ENCODE assay signal across 31 cellular contexts in the genomic region with DNA sequence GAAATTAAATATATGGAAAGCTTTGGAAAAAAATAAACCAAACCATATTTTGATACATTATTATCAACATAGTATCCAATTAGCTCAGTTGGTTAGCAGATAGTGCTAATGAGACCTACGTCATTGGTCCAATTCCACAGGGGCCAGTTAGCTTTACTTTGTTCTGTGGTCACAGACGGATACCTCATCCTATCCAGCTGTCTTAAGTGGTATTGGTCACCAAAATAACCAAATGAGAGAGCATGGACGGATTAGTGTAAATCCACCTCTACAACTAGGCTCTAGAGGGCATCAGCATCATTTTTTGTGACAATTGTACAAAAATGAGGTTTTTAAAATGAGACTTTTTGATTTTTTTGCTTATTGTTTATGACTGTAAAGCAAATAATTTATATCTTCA.
DNase-seq lines count a peak whose midpoint lies in the region; ATAC-seq and TF ChIP-seq lines count a peak whose summit lies in the region.
"Had no signal": no experiment of that assay in that cellular context is flagged by ENCODE, and none has a peak within 500 bp of the region (broad histone marks: within the 10 kb centered on the region; RNA-seq: fewer than 3 reads in every experiment).

No MANE protein-coding gene starts in this region.

- no peak overlapping the region for H3K27ac ChIP-seq in osteoblast (ENCODE audit: low read depth, low read length)
- H3K27ac ChIP-seq: colonic mucosa, GM23248, neutrophil, PC-9, prostate gland, testis had no signal

- H3K79me2 ChIP-seq in osteoblast (ENCODE audit: insufficient read depth, low read length) = no peaks in the 10 kb centered on the region

- no peak overlapping the region for H2AFZ ChIP-seq in osteoblast (ENCODE audit: low read length)
- H2AFZ ChIP-seq: GM23248, PC-9 had no signal

- POLR2A ChIA-PET in WTC11 (lab: Charles Lee) = no interaction called here

- DNase-seq in HCEC 1CT (peak; percentile 16), NAMALWA (ENCODE audit: low spot score) (peak; percentile 13), WTC11 (ENCODE audit: low spot score) (no peak), osteoblast (ENCODE audit: insufficient read length, low spot score, missing footprints) (no peak), NCI-H1694 (lab: John Stamatoyannopoulos, UW) (no peak), pons (ENCODE audit: low spot score) (no peak)
- no peak for DNase-seq in activated naive CD4-positive, alpha-beta T cell (lab: John Stamatoyannopoulos, UW)
- DNase-seq: activated CD4-positive, alpha-beta memory T cell treated with anti-CD3 and anti-CD28 coated beads for 36 hours; activated CD8-positive, alpha-beta memory T cell treated with anti-CD3 and anti-CD28 coated beads, Interleukin-2, amount 50 U/mL, for 4 hours; activated naive CD4-positive, alpha-beta T cell treated with anti-CD3 and anti-CD28 coated beads, Interleukin-2, amount 10 ng/mL, durations not matched to agents 7 days and 5 days; amniotic stem cell; CD4-positive, alpha-beta T cell; colonic mucosa; effector memory CD4-positive, alpha-beta T cell; EL; erythroblast; GM23248; hippocampal formation; IMR-90; NCI-H1417; NCI-H2081; NCI-H2227 treated with DMSO at 0.1 percent for 48 hours; PC-9; SIG-M5; stimulated activated naive CD4-positive, alpha-beta T cell treated with Interleukin-2 at 50 U/mL for 16 hours; testis had no signal

- no peaks in the 10 kb centered on the region for H3K36me3 Mint-ChIP-seq in WTC11
- H3K36me3 Mint-ChIP-seq: activated CD4-positive, alpha-beta memory T cell treated with anti-CD3 and anti-CD28 coated beads for 36 hours; activated naive CD4-positive, alpha-beta T cell treated with anti-CD3 and anti-CD28 coated beads, Interleukin-2, amount 10 ng/mL, durations not matched to agents 7 days and 5 days; memory B cell had no signal

- H3K4me2 ChIP-seq in osteoblast (ENCODE audit: insufficient read depth, low read length) = no peak overlapping the region
- H3K4me2 ChIP-seq: PC-9 had no signal

- H3K36me3 ChIP-seq in osteoblast (ENCODE audit: insufficient read depth, low read length) = no peaks in the 10 kb centered on the region
- H3K36me3 ChIP-seq: colonic mucosa, neutrophil, prostate gland had no signal

- H3K27me3 ChIP-seq in osteoblast (ENCODE audit: insufficient read depth, low read length) = no peaks in the 10 kb centered on the region
- H3K27me3 ChIP-seq: colonic mucosa, neutrophil, testis had no signal

- no peaks in the 10 kb centered on the region for H3K9me3 ChIP-seq in osteoblast (ENCODE audit: low read depth, low read length)
- H3K9me3 ChIP-seq: colonic mucosa, neutrophil, prostate gland, testis had no signal

- H3K27ac Mint-ChIP-seq in WTC11 = no peak overlapping the region
- H3K27ac Mint-ChIP-seq: activated CD4-positive, alpha-beta memory T cell treated with anti-CD3 and anti-CD28 coated beads for 36 hours; activated naive CD4-positive, alpha-beta T cell treated with anti-CD3 and anti-CD28 coated beads, Interleukin-2, amount 10 ng/mL, durations not matched to agents 7 days and 5 days; activated T-helper 1 cell treated with anti-CD3 and anti-CD28 coated beads, Interleukin-12 subunit alpha, Interleukin-12 subunit beta, Interleukin-2, Interleukin-4 antibody, amounts not matched to agents 30 ng/mL and 10 ng/mL and 1 ng/mL, durations not matched to agents 14 hours and 24 hours and 36 hours; CD4-positive, alpha-beta T cell; memory B cell had no signal

- H3K9me3 Mint-ChIP-seq in WTC11 = no peaks in the 10 kb centered on the region
- H3K9me3 Mint-ChIP-seq: activated CD4-positive, alpha-beta memory T cell treated with anti-CD3 and anti-CD28 coated beads for 36 hours; activated naive CD4-positive, alpha-beta T cell treated with anti-CD3 and anti-CD28 coated beads, Interleukin-2, amount 10 ng/mL, durations not matched to agents 7 days and 5 days; activated T-helper 1 cell treated with anti-CD3 and anti-CD28 coated beads, Interleukin-12 subunit alpha, Interleukin-12 subunit beta, Interleukin-2, Interleukin-4 antibody, amounts not matched to agents 30 ng/mL and 10 ng/mL and 1 ng/mL, durations not matched to agents 14 hours and 24 hours and 36 hours; CD4-positive, alpha-beta T cell; memory B cell had no signal

- H3K4me3 Mint-ChIP-seq in WTC11 = no peak overlapping the region
- H3K4me3 Mint-ChIP-seq: activated CD4-positive, alpha-beta memory T cell treated with anti-CD3 and anti-CD28 coated beads for 36 hours; activated naive CD4-positive, alpha-beta T cell treated with anti-CD3 and anti-CD28 coated beads, Interleukin-2, amount 10 ng/mL, durations not matched to agents 7 days and 5 days; activated T-helper 1 cell treated with anti-CD3 and anti-CD28 coated beads, Interleukin-12 subunit alpha, Interleukin-12 subunit beta, Interleukin-2, Interleukin-4 antibody, amounts not matched to agents 30 ng/mL and 10 ng/mL and 1 ng/mL, durations not matched to agents 14 hours and 24 hours and 36 hours; CD4-positive, alpha-beta T cell; memory B cell had no signal

- H3K4me1 ChIP-seq in osteoblast (ENCODE audit: insufficient read depth, low read length) = no peaks in the 10 kb centered on the region
- H3K4me1 ChIP-seq: colonic mucosa, prostate gland, testis had no signal

- H3K4me1 Mint-ChIP-seq in WTC11 = peaks cover 27% of the 10 kb centered on the region
- H3K4me1 Mint-ChIP-seq: activated naive CD4-positive, alpha-beta T cell treated with anti-CD3 and anti-CD28 coated beads, Interleukin-2, amount 10 ng/mL, durations not matched to agents 7 days and 5 days; memory B cell had no signal

- no peaks in the 10 kb centered on the region for H4K20me1 ChIP-seq in osteoblast (ENCODE audit: insufficient read depth, low read length)

- peak; percentile 24; the same call in 1 of the 2 replicates for ATAC-seq in WTC11
- ATAC-seq: activated CD4-positive, CD25-positive, alpha-beta regulatory T cell treated with anti-CD3 and anti-CD28 coated beads, Interleukin-2, amount 50 U/mL, for 24 hours had no signal

- H3K27me3 Mint-ChIP-seq in WTC11 (ENCODE audit: low read depth) = no peaks in the 10 kb centered on the region
- H3K27me3 Mint-ChIP-seq: activated CD4-positive, alpha-beta memory T cell treated with anti-CD3 and anti-CD28 coated beads for 36 hours; activated naive CD4-positive, alpha-beta T cell treated with anti-CD3 and anti-CD28 coated beads, Interleukin-2, amount 10 ng/mL, durations not matched to agents 7 days and 5 days; CD4-positive, alpha-beta T cell had no signal

- CTCF ChIA-PET in WTC11 (lab: Charles Lee) = no interaction called here

- H3K4me3 ChIP-seq in osteoblast (ENCODE audit: insufficient read depth, low read length) = no peak overlapping the region
- H3K4me3 ChIP-seq: colonic mucosa, GM23248, PC-9, prostate gland, testis had no signal

- TF ChIP-seq CTCF in WTC11 (IDR thresholded peaks at IDR 0.05) (no peak), osteoblast (IDR thresholded peaks at IDR 0.05; ENCODE audit: extremely low read depth, low read depth, low read length) (peak; percentile 12)

TF ChIP-seq in WTC11, 78 proteins besides CTCF, POLR2A, EP300 and RAD21 (continues in another document):
- TF ChIP-seq, protein P1, sequence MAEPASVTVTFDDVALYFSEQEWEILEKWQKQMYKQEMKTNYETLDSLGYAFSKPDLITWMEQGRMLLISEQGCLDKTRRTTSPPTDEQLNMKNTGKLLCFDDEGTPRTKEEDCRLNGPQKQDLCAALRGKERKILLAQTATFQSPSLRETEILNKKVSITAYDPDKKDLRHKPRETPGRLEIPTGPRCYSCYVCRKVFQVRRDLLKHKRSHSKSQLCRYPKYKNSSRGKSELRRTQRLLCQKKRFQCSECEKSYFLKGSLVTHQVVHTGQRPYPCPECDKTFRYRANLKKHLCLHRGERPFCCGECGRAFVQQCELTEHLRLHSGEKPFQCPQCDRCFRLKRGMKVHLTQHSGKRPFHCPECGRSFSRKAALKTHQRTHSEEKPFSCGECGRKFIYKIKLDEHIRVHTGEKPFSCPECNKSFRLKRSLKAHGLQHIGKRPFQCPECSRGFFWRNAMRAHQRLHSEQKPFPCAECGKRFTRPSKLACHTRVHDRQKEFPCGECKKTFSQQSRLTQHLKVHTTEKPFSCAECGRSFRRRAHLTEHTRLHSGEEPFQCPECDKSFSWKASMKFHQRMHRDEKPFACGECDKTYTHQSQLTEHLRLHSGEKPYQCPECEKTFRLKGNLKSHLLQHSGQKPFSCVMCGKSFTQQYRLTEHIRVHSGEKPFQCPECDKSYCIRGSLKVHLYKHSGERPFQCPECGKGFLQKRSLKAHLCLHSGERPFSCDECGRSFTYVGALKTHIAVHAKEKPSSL (CRISPR knock-in tag; conservative IDR thresholded peaks at IDR 0.05) = no peak
- TF ChIP-seq, protein P2, sequence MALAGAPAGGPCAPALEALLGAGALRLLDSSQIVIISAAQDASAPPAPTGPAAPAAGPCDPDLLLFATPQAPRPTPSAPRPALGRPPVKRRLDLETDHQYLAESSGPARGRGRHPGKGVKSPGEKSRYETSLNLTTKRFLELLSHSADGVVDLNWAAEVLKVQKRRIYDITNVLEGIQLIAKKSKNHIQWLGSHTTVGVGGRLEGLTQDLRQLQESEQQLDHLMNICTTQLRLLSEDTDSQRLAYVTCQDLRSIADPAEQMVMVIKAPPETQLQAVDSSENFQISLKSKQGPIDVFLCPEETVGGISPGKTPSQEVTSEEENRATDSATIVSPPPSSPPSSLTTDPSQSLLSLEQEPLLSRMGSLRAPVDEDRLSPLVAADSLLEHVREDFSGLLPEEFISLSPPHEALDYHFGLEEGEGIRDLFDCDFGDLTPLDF (CRISPR knock-in tag; IDR thresholded peaks at IDR 0.05) = no peak
- TF ChIP-seq OVOL2 (CRISPR knock-in tag; IDR thresholded peaks at IDR 0.05; ENCODE audit: borderline replicate concordance) = no peak

Comparison
In these comparisons a context has a peak if more than half of its experiments do, and no peak if none do; other contexts are left out.
1. DNase-seq: peak in HCEC 1CT (single experiment) and NAMALWA (single experiment); none in WTC11 (single experiment), osteoblast (single experiment), activated naive CD4-positive, alpha-beta T cell (0 of 4), NCI-H1694 (single experiment) and pons (single experiment).